Comparison of ENCODE assay signal across 1 cellular context in genomic region chr12:28704477-28705169, GRCh38.
TF ChIP-seq lines count a peak whose summit lies in the region.

No MANE protein-coding gene starts in this region.

TF ChIP-seq in K562, 482 proteins besides CTCF, POLR2A, EP300 and RAD21 (continued from another document):
- TF ChIP-seq RNF219 (CRISPR knock-in tag; IDR thresholded peaks at IDR 0.05), result no peak
